Comparison of ENCODE assay signal across 8 cellular contexts in genomic region chr21:15826147-15826780, GRCh38.
DNase-seq lines count a peak whose midpoint lies in the region; ATAC-seq, FAIRE-seq and TF ChIP-seq lines count a peak whose summit lies in the region.

No MANE protein-coding gene starts in this region.

- TF ChIP-seq CTCF in pancreas (IDR thresholded peaks at IDR 0.05), result peak; percentile 11 to 46 (median 20)

- ATAC-seq in GM18519 (IDR thresholded peaks at IDR 0.05; ENCODE audit: low FRiP score, unreplicated experiment) (peak; percentile 79), HG03469 (IDR thresholded peaks at IDR 0.05; ENCODE audit: unreplicated experiment) (peak; percentile 86), T-cell (replicated peaks in 1 of 4) (peak; percentile 40 to 64 (median 51)), pancreas (peak; percentile 73 to 90 (median 90))

- intact Hi-C loops in pancreas (cut with DNase I), result no loop called here

- H3K36me3 ChIP-seq in pancreas, result peaks cover 0 to 2% (median 0%) of the 10 kb centered on the region in 3 donors

- FAIRE-seq in pancreas (lab: Jason Lieb, UNC), result peak; percentile 65

- no peaks in the 10 kb centered on the region for H3K27me3 ChIP-seq in pancreas

- WGBS in pancreas, 2 donors, result 33 to 36% methylated on average over 5 of the region's 5 CpGs

- H3K4me3 ChIP-seq in pancreas, result no peak overlapping the region

- peaks cover 44 to 49% (median 47%) of the 10 kb centered on the region in 3 donors for H3K4me1 Mint-ChIP-seq in T-cell

- peaks cover 46% of the 10 kb centered on the region for H3K36me3 Mint-ChIP-seq in T-cell

- POLR2A ChIA-PET in T-cell (lab: Charles Lee), result no interaction called here

- no peak overlapping the region for H3K27ac Mint-ChIP-seq in T-cell

- H3K27me3 Mint-ChIP-seq in T-cell, result no peaks in the 10 kb centered on the region

- CTCF ChIA-PET in T-cell (lab: Charles Lee), result interaction anchor here (0.6 to 1.6 kb wide), 5 partner anchors 16 to 305 kb away, joined by 3 to 4 read pairs (median 3); no protein-coding TSS in a partner anchor

- DNase-seq in COLO668 (lab: John Stamatoyannopoulos, UW; ENCODE audit: unreplicated experiment) (peak; percentile 10), T-cell (peak in 20 of 34 experiments; percentile 1 to 32 (median 16)), fibroblast of peridontal ligament (ENCODE audit: extremely low read depth) (peak; percentile 49), pancreas (peak in 1 of 6 donors; percentile 23), T-helper 9 cell (no peak)
- no peak for DNase-seq in activated CD4-positive, CD25-positive, alpha-beta regulatory T cell treated with anti-CD3 and anti-CD28 coated beads, Interleukin-2, amount 50 U/mL, for 72 hours

- H3K4me3 Mint-ChIP-seq in T-cell, result peak overlapping the region in 1 of 3 donors; percentile 16

- no peak overlapping the region for H3K27ac ChIP-seq in pancreas

- peaks cover 0 to 8% (median 5%) of the 10 kb centered on the region in 3 donors for H3K4me1 ChIP-seq in pancreas

- H3K9me3 Mint-ChIP-seq in T-cell, result no peaks in the 10 kb centered on the region

- no peaks in the 10 kb centered on the region for H3K9me3 ChIP-seq in pancreas

Comparison
In these comparisons a context has a peak if more than half of its experiments do, and no peak if none do; other contexts are left out.
1. DNase-seq: peak in COLO668 (single experiment), T-cell (20 of 34) and fibroblast of peridontal ligament (single experiment); none in activated CD4-positive, CD25-positive, alpha-beta regulatory T cell treated with anti-CD3 and anti-CD28 coated beads, Interleukin-2, amount 50 U/mL, for 72 hours (single experiment) and T-helper 9 cell (single experiment).
2. Peak in every context shown above with its lines, with median percentiles within 50 percentile points of each other: ATAC-seq.